ENCODE assay signal across 8 cellular contexts in genomic region chr16:28749997-28750465, GRCh38. TPM values are rescaled to one million over a fixed set of nuclear protein-coding genes. Genes with fewer than 3 reads are reported as not detected.
DNase-seq lines count a peak whose midpoint lies in the region; ATAC-seq and TF ChIP-seq lines count a peak whose summit lies in the region.
"Not testable (repeated sequence)": the region's sequence is repeated elsewhere in the genome, so short reads cannot be mapped to it uniquely, and the experiment has no call there.

No MANE protein-coding gene starts in this region.

- CTCF ChIA-PET in BJ (lab: Yijun Ruan, JAX); activated CD4-positive, alpha-beta memory T cell treated with anti-CD3 and anti-CD28 coated beads, Interleukin-2, amount 10 ng/mL, durations not matched to agents 7 days and 5 days (lab: Charles Lee): not testable (repeated sequence)

- H3K27me3 ChIP-seq in BJ (ENCODE audit: control insufficient read depth, insufficient read depth, low read length); breast epithelium; lung (ENCODE audit: control insufficient read depth, insufficient read depth): not testable (repeated sequence)

- H3K4me3 Mint-ChIP-seq in activated CD4-positive, alpha-beta memory T cell treated with anti-CD3 and anti-CD28 coated beads, Interleukin-2, amount 10 ng/mL, durations not matched to agents 7 days and 5 days: not testable (repeated sequence)

- H3K36me3 Mint-ChIP-seq in activated CD4-positive, alpha-beta memory T cell treated with anti-CD3 and anti-CD28 coated beads, Interleukin-2, amount 10 ng/mL, durations not matched to agents 7 days and 5 days (ENCODE audit: low read depth): not testable (repeated sequence)

- not testable (repeated sequence) for H3K36me3 ChIP-seq in BJ (ENCODE audit: control insufficient read depth, insufficient read depth, low read length); breast epithelium; lung (ENCODE audit: control insufficient read depth in 2 of 2, insufficient read depth in 2 of 2, low read length in 2 of 2)

- not testable (repeated sequence) for H3K27ac Mint-ChIP-seq in activated CD4-positive, alpha-beta memory T cell treated with anti-CD3 and anti-CD28 coated beads, Interleukin-2, amount 10 ng/mL, durations not matched to agents 7 days and 5 days

- peak; percentile 92 for ATAC-seq in GM19395 (IDR thresholded peaks at IDR 0.05; ENCODE audit: unreplicated experiment)
- ATAC-seq in HG02798 (IDR thresholded peaks at IDR 0.05; ENCODE audit: poor library complexity, unreplicated experiment): peak; percentile 96
- peak; percentile 100 for ATAC-seq in lung (ENCODE audit: insufficient read depth, low FRiP score)

- TF ChIP-seq CTCF in BJ (IDR thresholded peaks at IDR 0.05; ENCODE audit: insufficient read depth, low read depth, low read length); breast epithelium (IDR thresholded peaks at IDR 0.05); lung (IDR thresholded peaks at IDR 0.05; ENCODE audit: control extremely low read depth, extremely low read depth): not testable (repeated sequence)

- H3K4me1 ChIP-seq in breast epithelium; lung (ENCODE audit: control insufficient read depth in 2 of 2, insufficient read depth in 2 of 2, low read length in 2 of 2): not testable (repeated sequence)

- not testable (repeated sequence) for TF ChIP-seq POLR2A in breast epithelium (IDR thresholded peaks at IDR 0.05)

- intact Hi-C loops in breast epithelium (cut with DNase I; ENCODE audit: low total_unique reads): not testable (repeated sequence)

- WGBS in lung, 2 donors: 12 to 25% methylated on average over 8 to 18 of the region's 33 CpGs

- not testable (repeated sequence) for DNase-seq in BJ (ENCODE audit: low read depth); Jurkat, Clone E6-1 (ENCODE audit: low read depth, low spot score); breast epithelium (ENCODE audit: low spot score in 2 of 2)
- DNase-seq in activated CD4-positive, alpha-beta memory T cell treated with anti-CD3 and anti-CD28 coated beads, Interleukin-2, amount 10 ng/mL, durations not matched to agents 7 days and 5 days: peak; percentile 57
- DNase-seq in lung (ENCODE audit: low spot score): peak; percentile 19
- DNase-seq in stimulated activated CD4-positive, alpha-beta T cell treated with anti-CD3 and anti-CD28 coated beads, Interleukin-4, amount 100 ng/mL, for 24 hours: peak; percentile 23

- H3K9me3 ChIP-seq in breast epithelium; lung (ENCODE audit: control insufficient read depth in 2 of 2, insufficient read depth in 1 of 2, low read length in 1 of 2): not testable (repeated sequence)

- H3K27ac ChIP-seq in breast epithelium; lung (ENCODE audit: low read depth in 1 of 2, low read length in 1 of 2): not testable (repeated sequence)

- H3K4me3 ChIP-seq in BJ (ENCODE audit: low read depth, low read length) (0 out of 2 replicates have a peak overlapping the region, but pooled peaks have one; percentile 1), breast epithelium (peak overlapping the region in 2 of 3 donors; percentile 37 to 52)
- peak overlapping the region; percentile 18 for H3K4me3 ChIP-seq in Jurkat, Clone E6-1 (ENCODE audit: low read length)
- H3K4me3 ChIP-seq in lung: not testable (repeated sequence)

- H3K27me3 Mint-ChIP-seq in activated CD4-positive, alpha-beta memory T cell treated with anti-CD3 and anti-CD28 coated beads, Interleukin-2, amount 10 ng/mL, durations not matched to agents 7 days and 5 days: not testable (repeated sequence)

- not testable (repeated sequence) for H3K9me3 Mint-ChIP-seq in activated CD4-positive, alpha-beta memory T cell treated with anti-CD3 and anti-CD28 coated beads, Interleukin-2, amount 10 ng/mL, durations not matched to agents 7 days and 5 days

- POLR2A ChIA-PET in BJ (lab: Charles Lee); activated CD4-positive, alpha-beta memory T cell treated with anti-CD3 and anti-CD28 coated beads, Interleukin-2, amount 10 ng/mL, durations not matched to agents 7 days and 5 days (lab: Charles Lee): not testable (repeated sequence)

- H3K4me1 Mint-ChIP-seq in activated CD4-positive, alpha-beta memory T cell treated with anti-CD3 and anti-CD28 coated beads, Interleukin-2, amount 10 ng/mL, durations not matched to agents 7 days and 5 days: not testable (repeated sequence)

RNA-seq across cellular contexts. Expression of gene NPIPB9, which starts 1.6 kb away (rescaled TPM):
- polyA plus RNA-seq in BJ (2011; rRNA removed) (0.16 and 0.20 TPM in 2 replicates), lung (under 1 TPM; 0.35 to 0.73 TPM)
- polyA minus RNA-seq in BJ (2011; rRNA and poly(A)+ RNA removed): not detected in 2 replicates
- 4.9 TPM for polyA plus RNA-seq in Jurkat, Clone E6-1 (2012; ENCODE audit: insufficient read depth, insufficient read length)
- total RNA-seq in activated CD4-positive, alpha-beta memory T cell treated with anti-CD3 and anti-CD28 coated beads, Interleukin-2, amount 10 ng/mL, durations not matched to agents 7 days and 5 days: 1 to 10 TPM; 1.7 to 2.7 TPM
- total RNA-seq in breast epithelium (10 to 100 TPM in 1 of 3 donors, 1 to 10 TPM in 2; 6.4 to 12.3 (median 6.6) TPM), lung (1 to 10 TPM; 2.8 to 5.5 TPM)

RNA-seq across cellular contexts. Expression of gene EIF3C, which starts 38.8 kb away (rescaled TPM):
- polyA plus RNA-seq in BJ (2011; rRNA removed): 349 and 418 TPM in 2 replicates
- 543 and 908 TPM in 2 replicates for polyA minus RNA-seq in BJ (2011; rRNA and poly(A)+ RNA removed)
- polyA plus RNA-seq in Jurkat, Clone E6-1 (2012; ENCODE audit: insufficient read depth, insufficient read length): 612 TPM
- total RNA-seq in activated CD4-positive, alpha-beta memory T cell treated with anti-CD3 and anti-CD28 coated beads, Interleukin-2, amount 10 ng/mL, durations not matched to agents 7 days and 5 days: 100 to 1,000 TPM; 415 to 434 TPM
- total RNA-seq in breast epithelium: 100 to 1,000 TPM; 203 to 259 (median 214) TPM
- total RNA-seq in lung: 100 to 1,000 TPM; 334 to 382 TPM
- 100 to 1,000 TPM; 324 to 984 TPM for polyA plus RNA-seq in lung
